In the genomic region with DNA sequence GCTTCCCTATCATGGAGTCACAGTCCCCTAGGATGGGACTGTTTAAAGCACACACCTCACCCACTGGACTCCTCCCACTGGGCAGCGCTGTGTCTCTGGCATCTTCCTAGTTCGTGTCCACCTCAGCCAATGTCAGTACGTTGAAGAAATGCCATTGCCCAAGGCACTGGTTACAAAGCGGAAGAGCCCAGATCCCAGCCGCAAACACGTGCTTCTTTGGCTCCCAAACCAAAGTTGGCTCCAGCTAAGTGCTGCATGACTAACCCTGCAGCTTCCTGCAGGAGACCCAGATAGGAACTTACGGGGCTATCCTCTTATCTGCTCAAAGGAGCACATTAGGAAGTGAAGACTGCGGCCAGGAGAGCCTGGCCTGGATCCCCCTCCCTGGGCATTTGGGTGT, we compare ENCODE assay signal across 8 cellular contexts. TPM values are rescaled to one million over a fixed set of nuclear protein-coding genes. Genes with fewer than 3 reads are reported as not detected.
DNase-seq lines count a peak whose midpoint lies in the region; ATAC-seq and TF ChIP-seq lines count a peak whose summit lies in the region.

No MANE protein-coding gene starts in this region.

- H3K4me3 ChIP-seq in ACC112 (ENCODE audit: low read depth, low read length) = peak overlapping the region; percentile 18; the same call in 1 of the 2 replicates
- no peak overlapping the region for H3K4me3 ChIP-seq in KMS-11 (IDR thresholded peaks at IDR 0.05; ENCODE audit: insufficient read depth, low read depth, low read length)
- no peak overlapping the region for H3K4me3 ChIP-seq in body of pancreas
- no peak overlapping the region for H3K4me3 ChIP-seq in lower leg skin (ENCODE audit: low read depth, poor library complexity, severe bottlenecking)

- H4K20me1 ChIP-seq in KMS-11 (ENCODE audit: insufficient read depth) = no peaks in the 10 kb centered on the region

- H3K4me1 ChIP-seq in ACC112 (ENCODE audit: control insufficient read depth, insufficient read depth, low read length, unreplicated experiment) (peaks cover 42% of the 10 kb centered on the region), KMS-11 (ENCODE audit: low read depth, poor library complexity, severe bottlenecking) (peaks cover 80% of the 10 kb centered on the region), body of pancreas (no peaks in the 10 kb centered on the region)

- H3K36me3 ChIP-seq in ACC112 (ENCODE audit: insufficient read depth, low read length) (peaks cover 5% of the 10 kb centered on the region; the same call in 1 of the 2 replicates), KMS-11 (ENCODE audit: insufficient read depth) (no peaks in the 10 kb centered on the region), body of pancreas (replicated peaks in 1 of 2; ENCODE audit: insufficient read depth in 1 of 2, low read depth in 2 of 2) (no peaks in the 10 kb centered on the region)

- H2AFZ ChIP-seq in ACC112 (ENCODE audit: low read length, unreplicated experiment) (no peak overlapping the region), KMS-11 (ENCODE audit: low read depth) (no peak overlapping the region)

- peak overlapping the region; percentile 66 for H3K4me2 ChIP-seq in KMS-11

- intact Hi-C loops in body of pancreas (cut with DNase I) = no loop called here
- intact Hi-C loops in lower leg skin (cut with DNase I; ENCODE audit: low total_unique reads) = no loop called here

- TF ChIP-seq CTCF in KMS-11 (conservative IDR thresholded peaks at IDR 0.05; ENCODE audit: low read depth, low read length) (no peak), body of pancreas (IDR thresholded peaks at IDR 0.05) (no peak), lower leg skin (IDR thresholded peaks at IDR 0.05) (no peak)

- H3K79me2 ChIP-seq in ACC112 (ENCODE audit: control insufficient read depth, insufficient read depth, low read length, unreplicated experiment) (peaks cover 46% of the 10 kb centered on the region), KMS-11 (ENCODE audit: insufficient read depth, low read depth) (peaks cover 71% of the 10 kb centered on the region; the same call in 1 of the 2 replicates)

- no peaks in the 10 kb centered on the region for H3K27me3 ChIP-seq in ACC112 (ENCODE audit: insufficient read depth, low read length)
- no peaks in the 10 kb centered on the region for H3K27me3 ChIP-seq in KMS-11 (ENCODE audit: insufficient read depth, low read depth)
- H3K27me3 ChIP-seq in body of pancreas = no peaks in the 10 kb centered on the region

- DNase-seq in body of pancreas (peak in 3 of 4 donors; percentile 30 to 85 (median 71)), lower leg skin (ENCODE audit: low spot score in 2 of 2) (peak; percentile 87 to 96), NCI-H2227 (lab: John Stamatoyannopoulos, UW; ENCODE audit: unreplicated experiment) (no peak), HuH-7.5 (ENCODE audit: low spot score) (no peak)

- H3K9me3 ChIP-seq in body of pancreas = no peaks in the 10 kb centered on the region

- WGBS in body of pancreas, 2 donors = 53 to 61% methylated on average over 8 of the region's 8 CpGs
- WGBS in lower leg skin, 2 donors = 1 to 15% methylated on average over 8 of the region's 8 CpGs

- TF ChIP-seq POLR2A in body of pancreas (IDR thresholded peaks at IDR 0.05) (no peak), lower leg skin (IDR thresholded peaks at IDR 0.05) (no peak)

- H3K27ac ChIP-seq in ACC112 (ENCODE audit: low read depth, low read length) = peak overlapping the region; percentile 79
- peak overlapping the region; percentile 58 for H3K27ac ChIP-seq in KMS-11
- H3K27ac ChIP-seq in body of pancreas = peak overlapping the region in 3 of 4 donors; percentile 21 to 77 (median 48)

- H3K9ac ChIP-seq in KMS-11 = no peak overlapping the region

- peak; percentile 77 for ATAC-seq in body of pancreas
- no peak for ATAC-seq in HG02588 (IDR thresholded peaks at IDR 0.05; ENCODE audit: unreplicated experiment)
- ATAC-seq in HG03520 (IDR thresholded peaks at IDR 0.05; ENCODE audit: unreplicated experiment) = no peak

RNA-seq across cellular contexts. Expression of gene SYNE3, which starts 9.3 kb away (rescaled TPM):
- total RNA-seq in body of pancreas (1 to 10 TPM; 7.0 to 7.3 TPM), lower leg skin (10 to 100 TPM; 13.8 to 26.2 (median 15.2) TPM)

RNA-seq across cellular contexts. Expression of gene GLRX5, which starts 27.7 kb away (rescaled TPM):
- total RNA-seq in body of pancreas (10 to 100 TPM; 21.5 to 49.1 TPM), lower leg skin (10 to 100 TPM; 26.4 to 34.6 (median 33.9) TPM)

Comparison
In these comparisons a context has a peak if more than half of its experiments do, and no peak if none do; other contexts are left out.
1. DNase-seq: peak in body of pancreas (3 of 4) and lower leg skin (2 of 2); none in NCI-H2227 (single experiment) and HuH-7.5 (single experiment).
2. Peak in every context shown above with its lines, with median percentiles within 50 percentile points of each other: H3K27ac ChIP-seq.